ENCODE assay signal across 1 cellular context in genomic region chr21:38797470-38797869, GRCh38.
TF ChIP-seq lines count a peak whose summit lies in the region.

No MANE protein-coding gene starts in this region.

TF ChIP-seq in HepG2, 621 proteins besides CTCF, POLR2A, EP300 and RAD21 (continued from another document and continues in another):
- TF ChIP-seq, protein P1, sequence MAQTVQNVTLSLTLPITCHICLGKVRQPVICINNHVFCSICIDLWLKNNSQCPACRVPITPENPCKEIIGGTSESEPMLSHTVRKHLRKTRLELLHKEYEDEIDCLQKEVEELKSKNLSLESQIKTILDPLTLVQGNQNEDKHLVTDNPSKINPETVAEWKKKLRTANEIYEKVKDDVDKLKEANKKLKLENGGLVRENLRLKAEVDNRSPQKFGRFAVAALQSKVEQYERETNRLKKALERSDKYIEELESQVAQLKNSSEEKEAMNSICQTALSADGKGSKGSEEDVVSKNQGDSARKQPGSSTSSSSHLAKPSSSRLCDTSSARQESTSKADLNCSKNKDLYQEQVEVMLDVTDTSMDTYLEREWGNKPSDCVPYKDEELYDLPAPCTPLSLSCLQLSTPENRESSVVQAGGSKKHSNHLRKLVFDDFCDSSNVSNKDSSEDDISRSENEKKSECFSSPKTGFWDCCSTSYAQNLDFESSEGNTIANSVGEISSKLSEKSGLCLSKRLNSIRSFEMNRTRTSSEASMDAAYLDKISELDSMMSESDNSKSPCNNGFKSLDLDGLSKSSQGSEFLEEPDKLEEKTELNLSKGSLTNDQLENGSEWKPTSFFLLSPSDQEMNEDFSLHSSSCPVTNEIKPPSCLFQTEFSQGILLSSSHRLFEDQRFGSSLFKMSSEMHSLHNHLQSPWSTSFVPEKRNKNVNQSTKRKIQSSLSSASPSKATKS (CRISPR knock-in tag; IDR thresholded peaks at IDR 0.05), result no peak
- peak; percentile 71 for TF ChIP-seq HOXA3 (CRISPR knock-in tag; IDR thresholded peaks at IDR 0.05)
- no peak for TF ChIP-seq SUZ12 (IDR thresholded peaks at IDR 0.05; ENCODE audit: low read depth, low read length)
- TF ChIP-seq, protein P2, sequence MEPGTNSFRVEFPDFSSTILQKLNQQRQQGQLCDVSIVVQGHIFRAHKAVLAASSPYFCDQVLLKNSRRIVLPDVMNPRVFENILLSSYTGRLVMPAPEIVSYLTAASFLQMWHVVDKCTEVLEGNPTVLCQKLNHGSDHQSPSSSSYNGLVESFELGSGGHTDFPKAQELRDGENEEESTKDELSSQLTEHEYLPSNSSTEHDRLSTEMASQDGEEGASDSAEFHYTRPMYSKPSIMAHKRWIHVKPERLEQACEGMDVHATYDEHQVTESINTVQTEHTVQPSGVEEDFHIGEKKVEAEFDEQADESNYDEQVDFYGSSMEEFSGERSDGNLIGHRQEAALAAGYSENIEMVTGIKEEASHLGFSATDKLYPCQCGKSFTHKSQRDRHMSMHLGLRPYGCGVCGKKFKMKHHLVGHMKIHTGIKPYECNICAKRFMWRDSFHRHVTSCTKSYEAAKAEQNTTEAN (CRISPR knock-in tag; conservative IDR thresholded peaks at IDR 0.05), result peak; percentile 58; the same call in 1 of the 2 replicates
- TF ChIP-seq GPN1 (CRISPR knock-in tag; IDR thresholded peaks at IDR 0.05; ENCODE audit: borderline replicate concordance), result no peak
- no peak for TF ChIP-seq GABPB1 (CRISPR knock-in tag; IDR thresholded peaks at IDR 0.05)
- no peak for TF ChIP-seq POLR2G (IDR thresholded peaks at IDR 0.05; ENCODE audit: low read depth, low read length)
- no peak for TF ChIP-seq MATR3 (CRISPR knock-in tag; IDR thresholded peaks at IDR 0.05)
- TF ChIP-seq, protein P3, sequence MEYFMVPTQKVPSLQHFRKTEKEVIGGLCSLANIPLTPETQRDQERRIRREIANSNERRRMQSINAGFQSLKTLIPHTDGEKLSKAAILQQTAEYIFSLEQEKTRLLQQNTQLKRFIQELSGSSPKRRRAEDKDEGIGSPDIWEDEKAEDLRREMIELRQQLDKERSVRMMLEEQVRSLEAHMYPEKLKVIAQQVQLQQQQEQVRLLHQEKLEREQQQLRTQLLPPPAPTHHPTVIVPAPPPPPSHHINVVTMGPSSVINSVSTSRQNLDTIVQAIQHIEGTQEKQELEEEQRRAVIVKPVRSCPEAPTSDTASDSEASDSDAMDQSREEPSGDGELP (IDR thresholded peaks at IDR 0.05; ENCODE audit: borderline replicate concordance, low read depth), result no peak
- no peak for TF ChIP-seq ZNF326 (CRISPR knock-in tag; IDR thresholded peaks at IDR 0.05; ENCODE audit: borderline replicate concordance)
- TF ChIP-seq, protein P4, sequence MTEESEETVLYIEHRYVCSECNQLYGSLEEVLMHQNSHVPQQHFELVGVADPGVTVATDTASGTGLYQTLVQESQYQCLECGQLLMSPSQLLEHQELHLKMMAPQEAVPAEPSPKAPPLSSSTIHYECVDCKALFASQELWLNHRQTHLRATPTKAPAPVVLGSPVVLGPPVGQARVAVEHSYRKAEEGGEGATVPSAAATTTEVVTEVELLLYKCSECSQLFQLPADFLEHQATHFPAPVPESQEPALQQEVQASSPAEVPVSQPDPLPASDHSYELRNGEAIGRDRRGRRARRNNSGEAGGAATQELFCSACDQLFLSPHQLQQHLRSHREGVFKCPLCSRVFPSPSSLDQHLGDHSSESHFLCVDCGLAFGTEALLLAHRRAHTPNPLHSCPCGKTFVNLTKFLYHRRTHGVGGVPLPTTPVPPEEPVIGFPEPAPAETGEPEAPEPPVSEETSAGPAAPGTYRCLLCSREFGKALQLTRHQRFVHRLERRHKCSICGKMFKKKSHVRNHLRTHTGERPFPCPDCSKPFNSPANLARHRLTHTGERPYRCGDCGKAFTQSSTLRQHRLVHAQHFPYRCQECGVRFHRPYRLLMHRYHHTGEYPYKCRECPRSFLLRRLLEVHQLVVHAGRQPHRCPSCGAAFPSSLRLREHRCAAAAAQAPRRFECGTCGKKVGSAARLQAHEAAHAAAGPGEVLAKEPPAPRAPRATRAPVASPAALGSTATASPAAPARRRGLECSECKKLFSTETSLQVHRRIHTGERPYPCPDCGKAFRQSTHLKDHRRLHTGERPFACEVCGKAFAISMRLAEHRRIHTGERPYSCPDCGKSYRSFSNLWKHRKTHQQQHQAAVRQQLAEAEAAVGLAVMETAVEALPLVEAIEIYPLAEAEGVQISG (CRISPR knock-in tag; IDR thresholded peaks at IDR 0.05), result no peak; the same call in 1 of the 2 replicates
- no peak for TF ChIP-seq ZSCAN29 (CRISPR knock-in tag; conservative IDR thresholded peaks at IDR 0.05)
- TF ChIP-seq ZNF33B (CRISPR knock-in tag; IDR thresholded peaks at IDR 0.05), result no peak
- TF ChIP-seq ZNF614 (CRISPR knock-in tag; IDR thresholded peaks at IDR 0.05; ENCODE audit: borderline replicate concordance), result 0 out of 2 replicates have a peak, but pooled peaks have one; percentile 38
- no peak; the same call in 2 of the 3 replicates for TF ChIP-seq MXI1 (IDR thresholded peaks at IDR 0.05; ENCODE audit: borderline replicate concordance, low read depth, low read length)
- TF ChIP-seq, protein P5, sequence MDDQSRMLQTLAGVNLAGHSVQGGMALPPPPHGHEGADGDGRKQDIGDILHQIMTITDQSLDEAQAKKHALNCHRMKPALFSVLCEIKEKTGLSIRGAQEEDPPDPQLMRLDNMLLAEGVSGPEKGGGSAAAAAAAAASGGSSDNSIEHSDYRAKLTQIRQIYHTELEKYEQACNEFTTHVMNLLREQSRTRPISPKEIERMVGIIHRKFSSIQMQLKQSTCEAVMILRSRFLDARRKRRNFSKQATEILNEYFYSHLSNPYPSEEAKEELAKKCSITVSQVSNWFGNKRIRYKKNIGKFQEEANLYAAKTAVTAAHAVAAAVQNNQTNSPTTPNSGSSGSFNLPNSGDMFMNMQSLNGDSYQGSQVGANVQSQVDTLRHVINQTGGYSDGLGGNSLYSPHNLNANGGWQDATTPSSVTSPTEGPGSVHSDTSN (CRISPR knock-in tag; IDR thresholded peaks at IDR 0.05; ENCODE audit: borderline replicate concordance), result no peak
- TF ChIP-seq ZNF44 (CRISPR knock-in tag; IDR thresholded peaks at IDR 0.05), result no peak
- no peak for TF ChIP-seq ZNF891 (CRISPR knock-in tag; IDR thresholded peaks at IDR 0.05)
- TF ChIP-seq NCOA2 (CRISPR knock-in tag; IDR thresholded peaks at IDR 0.05), result peak; percentile 33; the same call in 1 of the 2 replicates
- no peak for TF ChIP-seq ZBTB3 (CRISPR knock-in tag; IDR thresholded peaks at IDR 0.05; ENCODE audit: borderline replicate concordance, low read depth)
- TF ChIP-seq ZNF230 (CRISPR knock-in tag; IDR thresholded peaks at IDR 0.05), result no peak
- TF ChIP-seq, protein P6, sequence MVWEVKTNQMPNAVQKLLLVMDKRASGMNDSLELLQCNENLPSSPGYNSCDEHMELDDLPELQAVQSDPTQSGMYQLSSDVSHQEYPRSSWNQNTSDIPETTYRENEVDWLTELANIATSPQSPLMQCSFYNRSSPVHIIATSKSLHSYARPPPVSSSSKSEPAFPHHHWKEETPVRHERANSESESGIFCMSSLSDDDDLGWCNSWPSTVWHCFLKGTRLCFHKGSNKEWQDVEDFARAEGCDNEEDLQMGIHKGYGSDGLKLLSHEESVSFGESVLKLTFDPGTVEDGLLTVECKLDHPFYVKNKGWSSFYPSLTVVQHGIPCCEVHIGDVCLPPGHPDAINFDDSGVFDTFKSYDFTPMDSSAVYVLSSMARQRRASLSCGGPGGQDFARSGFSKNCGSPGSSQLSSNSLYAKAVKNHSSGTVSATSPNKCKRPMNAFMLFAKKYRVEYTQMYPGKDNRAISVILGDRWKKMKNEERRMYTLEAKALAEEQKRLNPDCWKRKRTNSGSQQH (CRISPR knock-in tag; IDR thresholded peaks at IDR 0.05; ENCODE audit: low read depth), result no peak
- no peak for TF ChIP-seq SP4 (CRISPR knock-in tag; IDR thresholded peaks at IDR 0.05)
- TF ChIP-seq ZNF496 (CRISPR knock-in tag; IDR thresholded peaks at IDR 0.05; ENCODE audit: insufficient replicate concordance), result no peak
- TF ChIP-seq ZNF766 (CRISPR knock-in tag; IDR thresholded peaks at IDR 0.05; ENCODE audit: borderline replicate concordance), result no peak
- TF ChIP-seq ZSCAN21 (CRISPR knock-in tag; IDR thresholded peaks at IDR 0.05; ENCODE audit: borderline replicate concordance), result 0 out of 2 replicates have a peak, but pooled peaks have one; percentile 39
- TF ChIP-seq PLRG1 (conservative IDR thresholded peaks at IDR 0.05), result no peak
- peak; percentile 59 for TF ChIP-seq SKI (IDR thresholded peaks at IDR 0.05; ENCODE audit: partially characterized antibody)
- no peak for TF ChIP-seq HNF1A (IDR thresholded peaks at IDR 0.05; ENCODE audit: low read depth)
- no peak for TF ChIP-seq HNF1A (CRISPR knock-in tag; IDR thresholded peaks at IDR 0.05; ENCODE audit: borderline replicate concordance)
- no peak for TF ChIP-seq LCORL (IDR thresholded peaks at IDR 0.05)
- TF ChIP-seq LCORL (CRISPR knock-in tag; IDR thresholded peaks at IDR 0.05), result peak; percentile 63; the same call in 1 of the 2 replicates
- TF ChIP-seq ZKSCAN5 (CRISPR knock-in tag; IDR thresholded peaks at IDR 0.05), result no peak
- TF ChIP-seq ZMYM3 (CRISPR knock-in tag; IDR thresholded peaks at IDR 0.05), result peak; percentile 50; the same call in 1 of the 2 replicates
- no peak for TF ChIP-seq ZNF747 (CRISPR knock-in tag; IDR thresholded peaks at IDR 0.05; ENCODE audit: borderline replicate concordance)
- no peak for TF ChIP-seq ZSCAN9 (CRISPR knock-in tag; IDR thresholded peaks at IDR 0.05; ENCODE audit: borderline replicate concordance)
- TF ChIP-seq PRDM10 (CRISPR knock-in tag; IDR thresholded peaks at IDR 0.05; ENCODE audit: low read depth), result no peak
- TF ChIP-seq CREM (IDR thresholded peaks at IDR 0.05), result no peak
- TF ChIP-seq CREM (CRISPR knock-in tag; IDR thresholded peaks at IDR 0.05), result no peak
- TF ChIP-seq TSC22D2 (CRISPR knock-in tag; IDR thresholded peaks at IDR 0.05; ENCODE audit: borderline replicate concordance), result no peak
- TF ChIP-seq MTF1 (CRISPR knock-in tag; IDR thresholded peaks at IDR 0.05), result no peak
- TF ChIP-seq FOXA1 (IDR thresholded peaks at IDR 0.05), result no peak
- no peak for TF ChIP-seq FOXA1 (CRISPR knock-in tag; IDR thresholded peaks at IDR 0.05)
- no peak for TF ChIP-seq DNMT1 (CRISPR knock-in tag; IDR thresholded peaks at IDR 0.05)
- no peak for TF ChIP-seq ZNF563 (CRISPR knock-in tag; IDR thresholded peaks at IDR 0.05)
- TF ChIP-seq, protein P7, sequence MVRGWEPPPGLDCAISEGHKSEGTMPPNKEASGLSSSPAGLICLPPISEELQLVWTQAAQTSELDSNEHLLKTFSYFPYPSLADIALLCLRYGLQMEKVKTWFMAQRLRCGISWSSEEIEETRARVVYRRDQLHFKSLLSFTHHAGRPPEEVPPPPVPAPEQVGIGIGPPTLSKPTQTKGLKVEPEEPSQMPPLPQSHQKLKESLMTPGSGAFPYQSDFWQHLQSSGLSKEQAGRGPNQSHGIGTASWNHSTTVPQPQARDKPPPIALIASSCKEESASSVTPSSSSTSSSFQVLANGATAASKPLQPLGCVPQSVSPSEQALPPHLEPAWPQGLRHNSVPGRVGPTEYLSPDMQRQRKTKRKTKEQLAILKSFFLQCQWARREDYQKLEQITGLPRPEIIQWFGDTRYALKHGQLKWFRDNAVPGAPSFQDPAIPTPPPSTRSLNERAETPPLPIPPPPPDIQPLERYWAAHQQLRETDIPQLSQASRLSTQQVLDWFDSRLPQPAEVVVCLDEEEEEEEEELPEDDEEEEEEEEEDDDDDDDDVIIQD (CRISPR knock-in tag; IDR thresholded peaks at IDR 0.05; ENCODE audit: low read depth), result peak; percentile 66; the same call in 1 of the 2 replicates
- no peak for TF ChIP-seq NFYB (CRISPR knock-in tag; IDR thresholded peaks at IDR 0.05)
- TF ChIP-seq ZNF234 (CRISPR knock-in tag; conservative IDR thresholded peaks at IDR 0.05), result no peak
- TF ChIP-seq ELF1 (CRISPR knock-in tag; IDR thresholded peaks at IDR 0.05), result peak; percentile 64
